In genomic region chr5:14971864-14972263, GRCh38 we compare ENCODE assay signal across 1 cellular context.
TF ChIP-seq lines count a peak whose summit lies in the region.

No MANE protein-coding gene starts in this region.

TF ChIP-seq in SK-N-SH treated with all-trans-retinoic acid at 6 μM for 48 hours, 23 proteins besides CTCF, POLR2A, EP300 and RAD21 (continued from another document):
- no peak for TF ChIP-seq TSHZ2 (CRISPR knock-in tag; IDR thresholded peaks at IDR 0.05)
- TF ChIP-seq ZNF70 (CRISPR knock-in tag; IDR thresholded peaks at IDR 0.05) = no peak
